Comparison of ENCODE assay signal across 26 cellular contexts in genomic region chr4:22014222-22014741, GRCh38.
A peak's percentile ranks its signal among the peaks of the same experiment; 100 is the strongest.
DNase-seq lines count a peak whose midpoint lies in the region; ATAC-seq, FAIRE-seq and TF ChIP-seq lines count a peak whose summit lies in the region.
"Had no signal": no experiment of that assay in that cellular context is flagged by ENCODE, and none has a peak within 500 bp of the region (broad histone marks: within the 10 kb centered on the region; RNA-seq: fewer than 3 reads in every experiment).

No MANE protein-coding gene starts in this region.

- in situ Hi-C loops in GM23248 (cut with MboI): no loop called here

- peak overlapping the region; percentile 46 for H3K9ac ChIP-seq in GM23248

- H4K20me1 ChIP-seq in GM23248 (ENCODE audit: insufficient read depth) (no peaks in the 10 kb centered on the region), PC-9 (ENCODE audit: insufficient read depth) (no peaks in the 10 kb centered on the region)

- TF ChIP-seq POLR2A in A549 (IDR thresholded peaks at IDR 0.05; ENCODE audit: low read length): no peak

- H3K27me3 ChIP-seq in GM23248 (replicated peaks; ENCODE audit: insufficient read depth) (no peaks in the 10 kb centered on the region), PC-9 (ENCODE audit: insufficient read depth, low read depth) (no peaks in the 10 kb centered on the region)
- H3K27me3 ChIP-seq: gastroesophageal sphincter had no signal

- H3K9me3 ChIP-seq in A549 (no peaks in the 10 kb centered on the region), GM23248 (ENCODE audit: low read depth) (no peaks in the 10 kb centered on the region), PC-9 (ENCODE audit: insufficient read depth, low read depth) (no peaks in the 10 kb centered on the region)
- H3K9me3 ChIP-seq: gastroesophageal sphincter, lower lobe of right lung, prostate gland had no signal

- H3F3A ChIP-seq in GM23248 (ENCODE audit: insufficient read depth) (peaks cover 7% of the 10 kb centered on the region; the same call in 1 of the 2 replicates), PC-9 (ENCODE audit: insufficient read depth, low read depth) (no peaks in the 10 kb centered on the region)

- no TSS peak for BruUV-seq in PC-9 (replicated peaks; lab: Mats Ljungman, UMichigan)

- H3K4me1 ChIP-seq in A549 (no peaks in the 10 kb centered on the region), GM23248 (ENCODE audit: insufficient read depth) (peaks cover 14% of the 10 kb centered on the region), PC-9 (replicated peaks; ENCODE audit: insufficient read depth) (no peaks in the 10 kb centered on the region)
- H3K4me1 ChIP-seq: gastroesophageal sphincter, lower lobe of right lung, prostate gland had no signal

- no peak for DNase-seq in A549 (ENCODE audit: low read depth in 1 of 2, low spot score in 1 of 2)
- DNase-seq in GM23248: peak; percentile 78
- DNase-seq in NOMO-1 treated with DMSO at 0.1 percent for 48 hours (lab: John Stamatoyannopoulos, UW; ENCODE audit: unreplicated experiment): peak; percentile 66
- peak; percentile 2 for DNase-seq in epithelial cell of esophagus (ENCODE audit: low read depth)
- no peak for DNase-seq in activated naive CD4-positive, alpha-beta T cell treated with anti-CD3 and anti-CD28 coated beads, Interleukin-2, amount 50 U/mL, for 16 hours
- no peak for DNase-seq in OCI-M2 (lab: John Stamatoyannopoulos, UW; ENCODE audit: unreplicated experiment)
- no peak for DNase-seq in PC-9
- DNase-seq: activated CD4-positive, CD25-positive, alpha-beta regulatory T cell treated with anti-CD3 and anti-CD28 coated beads, Interleukin-2, amount 50 U/mL, for 72 hours; activated CD8-positive, alpha-beta T cell treated with anti-CD3 and anti-CD28 coated beads, Interleukin-2, amount 10 ng/mL, durations not matched to agents 7 days and 5 days; amygdala; C1 segment of cervical spinal cord; Calu3; H9; hypothalamus; KG1; lower lobe of right lung; NCI-H1092 treated with DMSO at 0.1 percent for 48 hours; NCI-H2081; NCI-H446; stimulated activated CD4-positive, alpha-beta T cell treated with anti-CD3 and anti-CD28 coated beads, Interleukin-1b, Interleukin-23, amount 100 ng/mL, for 48 hours had no signal

- CTCF ChIA-PET in A549 (lab: Yijun Ruan, JAX): no interaction called here
- CTCF ChIA-PET in PC-9 (lab: Charles Lee): no interaction called here

- TF ChIP-seq EP300 in A549 (IDR thresholded peaks at IDR 0.05): no peak

- H3K4me3 ChIP-seq in A549 (no peak overlapping the region), GM23248 (no peak overlapping the region), epithelial cell of esophagus (ENCODE audit: low read length) (no peak overlapping the region), PC-9 (no peak overlapping the region)
- H3K4me3 ChIP-seq: gastroesophageal sphincter, lower lobe of right lung, prostate gland, skin epidermis had no signal

- FAIRE-seq in A549 (lab: Jason Lieb, UNC): no peak
- FAIRE-seq: islet of Langerhans had no signal

- ATAC-seq in A549 (no peak), GM18870 (IDR thresholded peaks at IDR 0.05; ENCODE audit: unreplicated experiment) (no peak)
- ATAC-seq: activated CD8-positive, alpha-beta T cell treated with anti-CD3 and anti-CD28 coated beads, Interleukin-2, amount 10 ng/mL, durations not matched to agents 7 days and 5 days; gastroesophageal sphincter; lower lobe of right lung had no signal

- no peaks in the 10 kb centered on the region for H3K36me3 ChIP-seq in GM23248 (ENCODE audit: low read depth)
- no peaks in the 10 kb centered on the region for H3K36me3 ChIP-seq in PC-9 (ENCODE audit: low read depth)
- H3K36me3 ChIP-seq: gastroesophageal sphincter, lower lobe of right lung, prostate gland had no signal

- H3K4me2 ChIP-seq in A549: no peak overlapping the region
- peak overlapping the region; percentile 40 for H3K4me2 ChIP-seq in GM23248 (ENCODE audit: unreplicated experiment)
- no peak overlapping the region for H3K4me2 ChIP-seq in PC-9

- TF ChIP-seq CTCF in A549 (IDR thresholded peaks at IDR 0.05) (no peak), epithelial cell of esophagus (IDR thresholded peaks at IDR 0.05; ENCODE audit: insufficient read depth, low read depth, low read length, missing control alignments) (no peak), PC-9 (conservative IDR thresholded peaks at IDR 0.05) (no peak)

- H3K79me2 ChIP-seq in GM23248 (ENCODE audit: insufficient read depth): no peaks in the 10 kb centered on the region
- no peaks in the 10 kb centered on the region for H3K79me2 ChIP-seq in PC-9 (ENCODE audit: low read depth)

- 4% methylated on average over 3 of the region's 3 CpGs for WGBS in A549 (ENCODE audit: missing lambda C conversion rate)
- WGBS in GM23248 (ENCODE audit: low coverage in 1 of 2, low lambda C conversion rate in 2 of 2, missing lambda C conversion rate in 2 of 2), 2 experiments: 31 to 33% methylated on average over 3 of the region's 3 CpGs

- no peak overlapping the region for H3K27ac ChIP-seq in A549
- H3K27ac ChIP-seq in GM23248: peak overlapping the region; percentile 71
- H3K27ac ChIP-seq in PC-9: no peak overlapping the region
- H3K27ac ChIP-seq: gastroesophageal sphincter, lower lobe of right lung, prostate gland, RWPE1, skin epidermis had no signal

- H3K9me2 ChIP-seq in GM23248 (ENCODE audit: insufficient read depth) (no peaks in the 10 kb centered on the region), PC-9 (ENCODE audit: insufficient read depth) (no peaks in the 10 kb centered on the region)

- intact Hi-C loops in PC-9 (cut with micrococcal nuclease; ENCODE audit: unreplicated experiment): no loop called here

- H2AFZ ChIP-seq in GM23248: peak overlapping the region; percentile 80
- no peak overlapping the region for H2AFZ ChIP-seq in PC-9

- POLR2A ChIA-PET in A549 (lab: Yijun Ruan, JAX): no interaction called here
- POLR2A ChIA-PET in PC-9 (lab: Charles Lee; ENCODE audit: unreplicated experiment): no interaction called here

- TF ChIP-seq RAD21 in A549 (conservative IDR thresholded peaks at IDR 0.05 in 1 of 2, IDR thresholded peaks at IDR 0.05 in 1 of 2): no peak

TF ChIP-seq in A549, 52 proteins besides CTCF, POLR2A, EP300 and RAD21:
- TF ChIP-seq MAFK (IDR thresholded peaks at IDR 0.05; ENCODE audit: partially characterized antibody): peak; percentile 45
- TF ChIP-seq NR3C1 (IDR thresholded peaks at IDR 0.05): no peak

Comparison
In these comparisons a context has a peak if more than half of its experiments do, and no peak if none do; other contexts are left out.
1. DNase-seq: peak in GM23248 (single experiment), NOMO-1 treated with DMSO at 0.1 percent for 48 hours (single experiment) and epithelial cell of esophagus (single experiment); none in A549 (0 of 2), activated naive CD4-positive, alpha-beta T cell treated with anti-CD3 and anti-CD28 coated beads, Interleukin-2, amount 50 U/mL, for 16 hours (single experiment), OCI-M2 (single experiment) and PC-9 (0 of 2).